9 cellular contexts compared by ENCODE assay signal in the genomic region with DNA sequence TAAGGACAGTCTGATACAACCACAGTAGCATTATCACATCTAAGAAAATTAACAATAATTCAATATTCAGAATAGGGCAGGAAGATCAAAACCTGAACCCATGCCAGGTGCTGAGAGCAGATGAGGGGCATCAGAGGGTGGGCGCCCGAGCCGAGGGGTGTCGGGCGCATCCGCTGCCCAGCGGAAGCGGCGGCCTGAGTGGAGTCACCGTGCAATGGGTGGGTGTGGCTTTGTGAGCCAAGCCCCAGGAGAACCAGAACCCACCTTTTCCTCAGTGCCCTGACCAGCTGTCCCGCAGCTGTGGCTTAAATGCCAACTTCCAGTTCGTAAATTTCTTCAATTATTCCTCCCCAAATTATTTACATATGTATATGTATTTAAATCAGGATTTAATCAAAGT. TPM values are rescaled to one million over a fixed set of nuclear protein-coding genes. Genes with fewer than 3 reads are reported as not detected.
DNase-seq lines count a peak whose midpoint lies in the region; ATAC-seq and TF ChIP-seq lines count a peak whose summit lies in the region.
"Had no signal": no experiment of that assay in that cellular context is flagged by ENCODE, and none has a peak within 500 bp of the region (broad histone marks: within the 10 kb centered on the region; RNA-seq: fewer than 3 reads in every experiment).

No MANE protein-coding gene starts in this region.

- no peak for TF ChIP-seq POLR2A in uterus (IDR thresholded peaks at IDR 0.05)

- ATAC-seq in HG03565 (IDR thresholded peaks at IDR 0.05; ENCODE audit: unreplicated experiment), result no peak

- H3K4me1 ChIP-seq in cardiac muscle cell (ENCODE audit: low read depth), result no peaks in the 10 kb centered on the region
- peaks cover 6% of the 10 kb centered on the region for H3K4me1 ChIP-seq in colonic mucosa
- peaks cover 29% of the 10 kb centered on the region for H3K4me1 ChIP-seq in mucosa of stomach (ENCODE audit: control insufficient read depth, insufficient read depth, low read length)
- H3K4me1 ChIP-seq in uterus, result peaks cover 0 to 4% of the 10 kb centered on the region in 2 donors

- TF ChIP-seq CTCF in cardiac muscle cell (IDR thresholded peaks at IDR 0.05; ENCODE audit: low read depth, low read length) (no peak), colonic mucosa (IDR thresholded peaks at IDR 0.05) (no peak), uterus (IDR thresholded peaks at IDR 0.05) (no peak)

- intact Hi-C loops in cardiac septum (cut with DNase I) (no loop called here), colonic mucosa (cut with DNase I) (no loop called here), uterus (cut with DNase I; ENCODE audit: low total_unique reads) (no loop called here)

- no peak overlapping the region for H3K27ac ChIP-seq in cardiac muscle cell
- no peak overlapping the region for H3K27ac ChIP-seq in colonic mucosa
- H3K27ac ChIP-seq in uterus, result peak overlapping the region in 1 of 2 donors; percentile 4

- H3K4me3 ChIP-seq in cardiac muscle cell (peak overlapping the region; percentile 12), colonic mucosa (peak overlapping the region; percentile 20), mucosa of stomach (ENCODE audit: low read length) (no peak overlapping the region), uterus (peak overlapping the region; percentile 23 to 26)

- H3K36me3 ChIP-seq in cardiac muscle cell, result no peaks in the 10 kb centered on the region
- H3K36me3 ChIP-seq in colonic mucosa, result no peaks in the 10 kb centered on the region
- no peaks in the 10 kb centered on the region for H3K36me3 ChIP-seq in mucosa of stomach (ENCODE audit: control insufficient read depth, insufficient read depth, low read length)
- H3K36me3 ChIP-seq in uterus, result no peaks in the 10 kb centered on the region

- peak overlapping the region; percentile 32 to 56 for H3K9ac ChIP-seq in colonic mucosa (ENCODE audit: low read depth in 2 of 2, low read length in 2 of 2)
- peak overlapping the region; percentile 58 for H3K9ac ChIP-seq in mucosa of stomach (ENCODE audit: low read length)

- H3K9me3 ChIP-seq in cardiac muscle cell (ENCODE audit: low read depth) (no peaks in the 10 kb centered on the region), colonic mucosa (no peaks in the 10 kb centered on the region), mucosa of stomach (ENCODE audit: control insufficient read depth, low read length) (no peaks in the 10 kb centered on the region), uterus (no peaks in the 10 kb centered on the region)

- DNase-seq in cardiac muscle cell (ENCODE audit: low read depth in 1 of 2, low spot score in 1 of 2) (no peak), cardiac septum (ENCODE audit: low spot score) (no peak), colonic mucosa (no peak), uterus (no peak), kidney tubule cell (ENCODE audit: low spot score) (no peak), SW480 (ENCODE audit: low spot score) (no peak)
- DNase-seq: DND-41 had no signal

- H3K27me3 ChIP-seq in cardiac muscle cell (peaks cover 12% of the 10 kb centered on the region), colonic mucosa (no peaks in the 10 kb centered on the region), mucosa of stomach (ENCODE audit: control insufficient read depth, insufficient read depth, low read length) (no peaks in the 10 kb centered on the region), uterus (no peaks in the 10 kb centered on the region)

RNA-seq across cellular contexts. Expression of a gene that starts 1.1 kb away (rescaled TPM):
- total RNA-seq in cardiac muscle cell, result 3.2 and 3.6 TPM in 2 replicates
- polyA plus RNA-seq in cardiac muscle cell, result 0.81 and 1.4 TPM in 2 replicates
- total RNA-seq in cardiac septum, result 4.2 TPM
- total RNA-seq in colonic mucosa, result 1 to 10 TPM; 7.0 to 9.1 TPM
- total RNA-seq in uterus, result 10 to 100 TPM in 2 of 4 donors, 1 to 10 TPM in 2; 5.1 to 46.2 (median 11.0) TPM

RNA-seq across cellular contexts. Expression of a gene that starts 29.6 kb away (rescaled TPM):
- total RNA-seq in cardiac muscle cell, result 6.9 and 11.5 TPM in 2 replicates
- polyA plus RNA-seq in cardiac muscle cell, result 1.2 and 8.6 TPM in 2 replicates
- total RNA-seq in cardiac septum, result 6.4 TPM
- total RNA-seq in colonic mucosa, result 10 to 100 TPM; 45.2 to 63.2 TPM
- total RNA-seq in uterus, result 10 to 100 TPM in 3 of 4 donors, 1 to 10 TPM in 1; 3.8 to 15.1 (median 10.8) TPM

RNA-seq across cellular contexts. Expression of a gene that starts 38.7 kb away (rescaled TPM):
- total RNA-seq in cardiac muscle cell (30.7 and 36.6 TPM in 2 replicates), cardiac septum (69.7 TPM), colonic mucosa (10 to 100 TPM; 65.7 to 67.0 TPM), uterus (100 to 1,000 TPM in 1 of 4 donors, 10 to 100 TPM in 3; 24.6 to 128 (median 70.3) TPM)
- polyA plus RNA-seq in cardiac muscle cell, result 35.4 and 49.0 TPM in 2 replicates
